In the genomic region with DNA sequence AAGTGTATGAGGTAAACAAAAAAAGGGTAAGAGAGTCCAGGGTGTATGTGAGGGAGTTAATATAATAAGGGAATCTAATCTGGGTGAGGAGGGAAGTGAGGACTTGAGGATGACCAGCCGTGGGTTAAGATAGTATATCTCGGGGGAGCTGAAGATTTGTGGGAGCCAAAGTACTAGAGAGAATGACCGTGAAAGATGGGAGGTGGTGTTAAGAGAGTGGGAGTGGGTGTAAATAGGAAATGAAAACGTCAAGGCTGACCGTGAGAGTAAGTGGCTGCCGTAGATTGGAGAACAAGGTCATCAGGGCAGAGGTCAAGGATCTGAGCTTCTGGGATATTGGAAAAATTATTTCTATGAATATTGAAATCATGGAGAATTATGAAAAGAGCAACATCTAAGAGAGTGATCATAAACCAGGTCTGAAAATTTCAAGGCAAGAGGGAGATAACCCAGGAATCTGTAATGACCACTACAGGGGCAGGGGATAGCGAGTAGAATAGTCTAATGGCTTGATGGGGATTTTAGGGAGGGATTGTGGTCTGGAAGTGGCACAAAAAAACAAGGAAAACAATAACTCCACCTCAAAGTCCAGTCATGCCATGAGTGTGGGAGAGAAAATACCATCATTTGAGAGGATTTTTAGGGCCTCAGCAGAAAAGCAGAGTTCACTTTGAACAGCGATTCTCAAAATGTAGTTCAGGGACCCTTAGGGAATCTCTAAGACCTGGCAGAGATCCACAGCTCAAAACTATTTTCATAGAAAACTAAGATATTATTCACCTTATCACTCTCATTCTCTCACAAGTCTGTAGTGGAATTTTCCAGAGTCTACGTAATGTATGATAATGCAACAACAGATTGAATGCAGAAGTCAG, we compare ENCODE assay signal across 18 cellular contexts.
A peak's percentile ranks its signal among the peaks of the same experiment; 100 is the strongest.
DNase-seq lines count a peak whose midpoint lies in the region; ATAC-seq, FAIRE-seq and TF ChIP-seq lines count a peak whose summit lies in the region.
"Had no signal": no experiment of that assay in that cellular context is flagged by ENCODE, and none has a peak within 500 bp of the region (broad histone marks: within the 10 kb centered on the region; RNA-seq: fewer than 3 reads in every experiment).

No MANE protein-coding gene starts in this region.

- in situ Hi-C loops in K562 (cut with MboI): no loop called here

- H3K9me3 ChIP-seq in right atrium auricular region: no peaks in the 10 kb centered on the region
- no peaks in the 10 kb centered on the region for H3K9me3 ChIP-seq in K562 (replicated peaks; ENCODE audit: control insufficient read depth, insufficient read depth, low read depth, low read length)
- H3K9me3 ChIP-seq: BLaER1 treated with 17β-estradiol and CSF1 and Interleukin-3, amounts not matched to agents 10 nM and 100 nM had no signal

- H3K4me1 ChIP-seq in right atrium auricular region (no peaks in the 10 kb centered on the region), K562 (replicated peaks in 1 of 2; ENCODE audit: control insufficient read depth in 2 of 2, insufficient read depth in 2 of 2, low read length in 2 of 2) (no peaks in the 10 kb centered on the region; a peak in 3 of 5 replicates)

- H2AFZ ChIP-seq in K562 (ENCODE audit: low read depth, low read length): no peak overlapping the region

- BruUV-seq in K562 (replicated peaks; lab: Mats Ljungman, UMichigan): no TSS peak

- DNase-seq in left ventricle myocardium superior (no peak), right atrium auricular region (ENCODE audit: low spot score) (no peak), K562 (ENCODE audit: extremely low read depth in 1 of 4, low spot score in 3 of 4) (no peak), myocyte (ENCODE audit: low read depth) (peak; percentile 37), GM20000 (ENCODE audit: low spot score) (no peak), DMS 273 (lab: John Stamatoyannopoulos, UW; ENCODE audit: unreplicated experiment) (no peak)
- DNase-seq: HFFc6, KBM-7, NCI-H1436, NCI-H2029 treated with DMSO at 0.1 percent for 48 hours, NCI-H524, Right ventricle myocardium superior had no signal

- H3K27me3 ChIP-seq in right atrium auricular region (no peaks in the 10 kb centered on the region), K562 (ENCODE audit: control insufficient read depth in 2 of 2, insufficient read depth in 2 of 2, low read length in 2 of 2) (peaks cover 6 to 13% of the 10 kb centered on the region in 2 experiments)
- H3K27me3 ChIP-seq: BLaER1 treated with 17β-estradiol and CSF1 and Interleukin-3, amounts not matched to agents 10 nM and 100 nM had no signal

- no peak for FAIRE-seq in K562 (lab: Jason Lieb, UNC)
- FAIRE-seq: A204.1, GM19239, H54 had no signal

- H3K36me3 ChIP-seq in right atrium auricular region (no peaks in the 10 kb centered on the region), K562 (ENCODE audit: control insufficient read depth, insufficient read depth, low read length) (no peaks in the 10 kb centered on the region)
- H3K36me3 ChIP-seq: BLaER1 treated with 17β-estradiol and CSF1 and Interleukin-3, amounts not matched to agents 10 nM and 100 nM had no signal

- no peak for TF ChIP-seq POLR2A in K562 (conservative IDR thresholded peaks at IDR 0.05)

- ATAC-seq in left ventricle myocardium superior: peak; percentile 40
- no peak for ATAC-seq in K562
- ATAC-seq in GM18502 (IDR thresholded peaks at IDR 0.05; ENCODE audit: poor library complexity, unreplicated experiment): no peak
- ATAC-seq: Panc1 had no signal

- no peaks in the 10 kb centered on the region for H3K79me2 ChIP-seq in K562 (ENCODE audit: control insufficient read depth, insufficient read depth, low read length)

- no peak overlapping the region for H3K9ac ChIP-seq in K562 (ENCODE audit: insufficient read depth in 1 of 2, low read depth in 2 of 2, low read length in 2 of 2)
- H3K9ac ChIP-seq: BLaER1 treated with 17β-estradiol and CSF1 and Interleukin-3, amounts not matched to agents 10 nM and 100 nM had no signal

- H3K4me3 ChIP-seq in right atrium auricular region: no peak overlapping the region
- H3K4me3 ChIP-seq in K562: no peak overlapping the region
- H3K4me3 ChIP-seq: BLaER1 treated with 17β-estradiol and CSF1 and Interleukin-3, amounts not matched to agents 10 nM and 100 nM had no signal

- no peaks in the 10 kb centered on the region for H3K9me1 ChIP-seq in K562 (ENCODE audit: control insufficient read depth, insufficient read depth, low read length)

- no peak for TF ChIP-seq RAD21 in K562 (CRISPR knock-in tag; conservative IDR thresholded peaks at IDR 0.05 in 1 of 2, IDR thresholded peaks at IDR 0.05 in 1 of 2)

- intact Hi-C loops in left ventricle myocardium superior (cut with micrococcal nuclease) (no loop called here), K562 (cut with micrococcal nuclease) (no loop called here)

- TF ChIP-seq CTCF in right atrium auricular region (IDR thresholded peaks at IDR 0.05): no peak
- no peak for TF ChIP-seq CTCF in K562 (IDR thresholded peaks at IDR 0.05 in 2 of 3, conservative IDR thresholded peaks at IDR 0.05 in 1 of 3; ENCODE audit: insufficient read depth in 2 of 3, low read depth in 1 of 3, low read length in 3 of 3)
- no peak for TF ChIP-seq CTCF in GM20000 (IDR thresholded peaks at IDR 0.05; ENCODE audit: extremely low read depth, missing control alignments)

- H3K4me2 ChIP-seq in K562 (ENCODE audit: insufficient read depth, low read length): no peak overlapping the region

- H3K27ac ChIP-seq in right atrium auricular region (no peak overlapping the region), K562 (ENCODE audit: extremely low read depth, low read depth, low read length) (no peak overlapping the region)
- H3K27ac ChIP-seq: BLaER1 treated with 17β-estradiol and CSF1 and Interleukin-3, amounts not matched to agents 10 nM and 100 nM had no signal

- H4K20me1 ChIP-seq in K562 (replicated peaks; ENCODE audit: control insufficient read depth, insufficient read depth, low read length): no peaks in the 10 kb centered on the region
- H4K20me1 ChIP-seq: BLaER1 treated with 17β-estradiol and CSF1 and Interleukin-3, amounts not matched to agents 10 nM and 100 nM had no signal

- CTCF ChIA-PET in K562 (lab: Yijun Ruan, JAX; ENCODE audit: low intra/inter-chr PET ratio): no interaction called here

- WGBS in K562 (ENCODE audit: insufficient coverage, low coverage, missing lambda C conversion rate): 5% methylated on average over 9 of the region's 9 CpGs

- POLR2A ChIA-PET in K562 (lab: Yijun Ruan, JAX): interaction anchor here (0.6 to 0.9 kb wide), 5 partner anchors 10 to 688 kb away, joined by 3 read pairs; no protein-coding TSS in a partner anchor

- TF ChIP-seq EP300 in K562 (IDR thresholded peaks at IDR 0.05; ENCODE audit: low read length): no peak

TF ChIP-seq in K562, 482 proteins besides CTCF, POLR2A, EP300 and RAD21:
- TF ChIP-seq NBN (IDR thresholded peaks at IDR 0.05; ENCODE audit: low read depth) (no peak), NCOR1 (IDR thresholded peaks at IDR 0.05) (0 out of 2 replicates have a peak, but pooled peaks have one; percentile 21), ZZZ3 (IDR thresholded peaks at IDR 0.05) (no peak), ZNF764 (CRISPR knock-in tag; IDR thresholded peaks at IDR 0.05; ENCODE audit: low read depth) (no peak), CREM (IDR thresholded peaks at IDR 0.05; ENCODE audit: low read depth) (peak; percentile 39; the same call in 1 of the 2 replicates), PYGO2 (tag; IDR thresholded peaks at IDR 0.05) (0 out of 2 replicates have a peak, but pooled peaks have one; percentile 14), NR2C1 (IDR thresholded peaks at IDR 0.05) (no peak), NR2C1 (tag; IDR thresholded peaks at IDR 0.05) (peak; percentile 61), ZSCAN29 (IDR thresholded peaks at IDR 0.05) (no peak), CTBP1 (IDR thresholded peaks at IDR 0.05; ENCODE audit: borderline replicate concordance) (no peak), ARID1B (IDR thresholded peaks at IDR 0.05) (peak; percentile 9; the same call in 1 of the 2 replicates), POU5F1 (IDR thresholded peaks at IDR 0.05; ENCODE audit: borderline replicate concordance, low read depth, low read length, partially characterized antibody) (no peak), ZNF175 (CRISPR knock-in tag; IDR thresholded peaks at IDR 0.05; ENCODE audit: low read depth) (no peak), NR2C2 (CRISPR knock-in tag; IDR thresholded peaks at IDR 0.05) (no peak), NR2C2 (tag; IDR thresholded peaks at IDR 0.05) (peak; percentile 27; the same call in 1 of the 2 replicates), PML (IDR thresholded peaks at IDR 0.05; ENCODE audit: low read length) (no peak), ZNF766 (CRISPR knock-in tag; conservative IDR thresholded peaks at IDR 0.05) (0 out of 2 replicates have a peak, but pooled peaks have one; percentile 47), CBFA2T3 (IDR thresholded peaks at IDR 0.05) (peak; percentile 65)
